Comparison of ENCODE assay signal across 11 cellular contexts in genomic region chr9:88791105-88791805, GRCh38.
DNase-seq lines count a peak whose midpoint lies in the region; ATAC-seq and TF ChIP-seq lines count a peak whose summit lies in the region.
"Had no signal": no experiment of that assay in that cellular context is flagged by ENCODE, and none has a peak within 500 bp of the region (broad histone marks: within the 10 kb centered on the region; RNA-seq: fewer than 3 reads in every experiment).

No MANE protein-coding gene starts in this region.

- peak; percentile 28 for DNase-seq in PC-3
- DNase-seq in fibroblast of lung (ENCODE audit: low read depth in 2 of 2), result peak; percentile 97 to 99
- no peak for DNase-seq in psoas muscle
- DNase-seq in prostate gland (ENCODE audit: low spot score), result no peak
- DNase-seq: DMS 273 treated with DMSO at 0.1 percent for 48 hours, NCI-H187, upper lobe of left lung had no signal

- BruUV-seq in PC-3 (replicated peaks; lab: Mats Ljungman, UMichigan), result no TSS peak

- no peaks in the 10 kb centered on the region for H3K36me3 ChIP-seq in BLaER1 treated with 17β-estradiol and CSF1 and Interleukin-3, amounts not matched to agents 10 nM and 100 nM
- H3K36me3 ChIP-seq in PC-3 (ENCODE audit: low read depth, low read length) (no peaks in the 10 kb centered on the region), fibroblast of lung (ENCODE audit: control insufficient read depth, insufficient read depth, low read length) (no peaks in the 10 kb centered on the region), psoas muscle (ENCODE audit: insufficient read depth in 1 of 2, low read depth in 1 of 2) (no peaks in the 10 kb centered on the region), prostate gland (no peaks in the 10 kb centered on the region)
- H3K36me3 ChIP-seq: upper lobe of left lung had no signal

- TF ChIP-seq CTCF in PC-3 (conservative IDR thresholded peaks at IDR 0.05; ENCODE audit: low read depth, low read length) (no peak), fibroblast of lung (conservative IDR thresholded peaks at IDR 0.05 in 1 of 2, IDR thresholded peaks at IDR 0.05 in 1 of 2; ENCODE audit: low read depth in 1 of 2, low read length in 2 of 2) (no peak), psoas muscle (IDR thresholded peaks at IDR 0.05) (no peak), prostate gland (IDR thresholded peaks at IDR 0.05) (no peak)

- H3K27ac ChIP-seq in BLaER1 treated with 17β-estradiol and CSF1 and Interleukin-3, amounts not matched to agents 10 nM and 100 nM, result no peak overlapping the region
- H3K27ac ChIP-seq in PC-3 (ENCODE audit: low read length), result no peak overlapping the region
- H3K27ac ChIP-seq in fibroblast of lung (ENCODE audit: insufficient read depth, low read length), result no peak overlapping the region
- H3K27ac ChIP-seq in psoas muscle, result no peak overlapping the region
- H3K27ac ChIP-seq in prostate gland, result no peak overlapping the region
- H3K27ac ChIP-seq: upper lobe of left lung had no signal

- peaks cover 4 to 13% (median 6%) of the 10 kb centered on the region in 11 experiments; a peak in 16 of 22 replicates for H3K9me3 ChIP-seq in BLaER1 treated with 17β-estradiol and CSF1 and Interleukin-3, amounts not matched to agents 10 nM and 100 nM (replicated peaks in 1 of 11)
- H3K9me3 ChIP-seq in PC-3 (ENCODE audit: low read length), result no peaks in the 10 kb centered on the region
- H3K9me3 ChIP-seq in fibroblast of lung (ENCODE audit: control insufficient read depth, insufficient read depth, low read depth, low read length), result no peaks in the 10 kb centered on the region
- H3K9me3 ChIP-seq in psoas muscle, result no peaks in the 10 kb centered on the region
- no peaks in the 10 kb centered on the region for H3K9me3 ChIP-seq in prostate gland
- H3K9me3 ChIP-seq: upper lobe of left lung had no signal

- peaks cover 11 to 39% (median 27%) of the 10 kb centered on the region in 10 experiments for H3K4me1 ChIP-seq in BLaER1 treated with 17β-estradiol and CSF1 and Interleukin-3, amounts not matched to agents 10 nM and 100 nM
- peaks cover 4% of the 10 kb centered on the region for H3K4me1 ChIP-seq in PC-3 (ENCODE audit: insufficient read depth, low read length)
- H3K4me1 ChIP-seq in fibroblast of lung (ENCODE audit: control insufficient read depth, extremely low read depth, insufficient read depth, low read length), result peaks cover 10% of the 10 kb centered on the region
- H3K4me1 ChIP-seq in psoas muscle, result no peaks in the 10 kb centered on the region
- H3K4me1 ChIP-seq in prostate gland (replicated peaks), result no peaks in the 10 kb centered on the region
- H3K4me1 ChIP-seq: upper lobe of left lung had no signal

- no peak overlapping the region for H3K4me3 ChIP-seq in BLaER1 treated with 17β-estradiol and CSF1 and Interleukin-3, amounts not matched to agents 10 nM and 100 nM
- no peak overlapping the region for H3K4me3 ChIP-seq in PC-3 (ENCODE audit: low read length)
- H3K4me3 ChIP-seq in fibroblast of lung (replicated peaks in 1 of 4; ENCODE audit: control extremely low read depth in 1 of 4, insufficient read depth in 1 of 4, low read depth in 3 of 4, low read length in 4 of 4), result no peak overlapping the region
- no peak overlapping the region for H3K4me3 ChIP-seq in psoas muscle
- no peak overlapping the region for H3K4me3 ChIP-seq in prostate gland
- H3K4me3 ChIP-seq: upper lobe of left lung had no signal

- no peaks in the 10 kb centered on the region for H3F3A ChIP-seq in PC-3 (ENCODE audit: low read length, unreplicated experiment)

- H3K4me2 ChIP-seq in BLaER1 treated with 17β-estradiol and CSF1 and Interleukin-3, amounts not matched to agents 10 nM and 100 nM, result peak overlapping the region in 10 of 11 experiments; percentile 1 to 46 (median 21); a peak in 18 of 22 replicates
- H3K4me2 ChIP-seq in PC-3 (ENCODE audit: low read length), result no peak overlapping the region
- no peak overlapping the region for H3K4me2 ChIP-seq in fibroblast of lung (ENCODE audit: extremely low read depth, insufficient read depth, low read length)

- H2AFZ ChIP-seq in PC-3 (ENCODE audit: low read length) (no peak overlapping the region), fibroblast of lung (ENCODE audit: low read length) (no peak overlapping the region)

- intact Hi-C loops in PC-3 (cut with micrococcal nuclease) (no loop called here), psoas muscle (cut with DNase I) (no loop called here), prostate gland (cut with DNase I) (no loop called here)

- no peak for TF ChIP-seq POLR2A in prostate gland (IDR thresholded peaks at IDR 0.05)

- POLR2A ChIA-PET in PC-3 (lab: Charles Lee; ENCODE audit: unreplicated experiment), result no interaction called here

- H3K9me2 ChIP-seq in PC-3 (replicated peaks; ENCODE audit: low read length), result no peaks in the 10 kb centered on the region

- H4K20me1 ChIP-seq in BLaER1 treated with 17β-estradiol and CSF1 and Interleukin-3, amounts not matched to agents 10 nM and 100 nM, result no peaks in the 10 kb centered on the region
- H4K20me1 ChIP-seq in PC-3 (ENCODE audit: low read length) (no peaks in the 10 kb centered on the region), fibroblast of lung (ENCODE audit: control insufficient read depth, extremely low read depth, insufficient read depth, low read length) (no peaks in the 10 kb centered on the region)

- H3K27me3 ChIP-seq in BLaER1 treated with 17β-estradiol and CSF1 and Interleukin-3, amounts not matched to agents 10 nM and 100 nM, result peaks cover 0 to 22% (median 0%) of the 10 kb centered on the region in 11 experiments; a peak in 2 of 22 replicates
- no peaks in the 10 kb centered on the region for H3K27me3 ChIP-seq in PC-3 (ENCODE audit: low read length)
- H3K27me3 ChIP-seq in fibroblast of lung (ENCODE audit: control insufficient read depth, insufficient read depth, low read length), result no peaks in the 10 kb centered on the region
- H3K27me3 ChIP-seq in psoas muscle (ENCODE audit: insufficient read depth in 3 of 3, low read length in 2 of 3), result no peaks in the 10 kb centered on the region
- no peaks in the 10 kb centered on the region for H3K27me3 ChIP-seq in prostate gland (replicated peaks; ENCODE audit: insufficient read depth)
- H3K27me3 ChIP-seq: upper lobe of left lung had no signal

- no peak overlapping the region for H3K9ac ChIP-seq in BLaER1 treated with 17β-estradiol and CSF1 and Interleukin-3, amounts not matched to agents 10 nM and 100 nM
- H3K9ac ChIP-seq in PC-3 (ENCODE audit: low read length), result no peak overlapping the region
- H3K9ac ChIP-seq in fibroblast of lung (ENCODE audit: insufficient read depth, low read length), result no peak overlapping the region

- CTCF ChIA-PET in PC-3 (lab: Charles Lee), result no interaction called here

- ATAC-seq in PC-3 (no peak), psoas muscle (peak in 3 of 4 donors; percentile 35 to 63 (median 54)), GM19455 (IDR thresholded peaks at IDR 0.05; ENCODE audit: unreplicated experiment) (no peak), HG03097 (IDR thresholded peaks at IDR 0.05; ENCODE audit: low FRiP score, unreplicated experiment) (no peak), GM18858 (IDR thresholded peaks at IDR 0.05; ENCODE audit: unreplicated experiment) (no peak)

- H3K79me2 ChIP-seq in PC-3 (ENCODE audit: low read length) (no peaks in the 10 kb centered on the region), fibroblast of lung (ENCODE audit: control insufficient read depth, insufficient read depth, low read length) (no peaks in the 10 kb centered on the region)

Comparison
In these comparisons a context has a peak if more than half of its experiments do, and no peak if none do; other contexts are left out.
1. H3K4me2 ChIP-seq: peak in BLaER1 treated with 17β-estradiol and CSF1 and Interleukin-3, amounts not matched to agents 10 nM and 100 nM (10 of 11); none in PC-3 (single experiment) and fibroblast of lung (single experiment).
2. ATAC-seq: peak in psoas muscle (3 of 4); none in PC-3 (single experiment), GM19455 (single experiment), HG03097 (single experiment) and GM18858 (single experiment).
3. DNase-seq: peak in PC-3 (single experiment) and fibroblast of lung (2 of 2); none in psoas muscle (0 of 2) and prostate gland (single experiment).